Comparison of ENCODE assay signal across 3 cellular contexts in the genomic region with DNA sequence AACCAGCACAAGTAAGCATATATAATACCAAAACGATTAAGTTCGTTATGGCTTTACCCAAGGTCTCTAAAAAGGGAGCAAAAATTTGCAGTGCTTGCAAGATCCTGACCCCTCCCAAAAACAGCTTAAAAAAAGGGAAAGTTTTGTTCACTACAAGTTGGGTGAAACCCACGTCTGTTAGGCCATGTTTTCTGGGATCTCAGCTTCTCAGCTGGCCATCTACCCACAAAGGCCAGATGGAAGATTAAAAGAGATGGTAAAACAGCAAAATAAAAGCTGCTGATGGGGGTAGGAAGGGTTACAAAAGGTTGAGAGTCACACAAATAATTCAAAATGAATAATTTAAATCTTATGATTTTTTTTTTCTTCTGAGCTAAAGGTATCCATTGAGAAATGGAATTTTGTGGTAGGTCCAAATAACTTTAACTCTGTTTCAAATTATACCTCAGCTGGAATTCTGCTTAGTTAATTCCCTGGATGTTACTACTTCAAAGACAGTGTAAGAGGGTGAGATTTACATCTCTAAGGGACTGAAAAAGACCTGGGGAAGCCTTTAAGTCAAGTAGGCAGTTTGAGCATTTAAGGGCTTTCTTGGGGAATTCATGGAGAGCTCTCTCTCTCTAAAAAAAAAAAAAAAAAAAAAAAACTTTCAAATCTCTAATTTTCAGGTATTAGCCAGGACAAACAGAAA.
TF ChIP-seq lines count a peak whose summit lies in the region.

No MANE protein-coding gene starts in this region.

TF ChIP-seq in SK-N-SH, 30 proteins besides CTCF, POLR2A, EP300 and RAD21 (continued from another document):
- TF ChIP-seq, protein P1, sequence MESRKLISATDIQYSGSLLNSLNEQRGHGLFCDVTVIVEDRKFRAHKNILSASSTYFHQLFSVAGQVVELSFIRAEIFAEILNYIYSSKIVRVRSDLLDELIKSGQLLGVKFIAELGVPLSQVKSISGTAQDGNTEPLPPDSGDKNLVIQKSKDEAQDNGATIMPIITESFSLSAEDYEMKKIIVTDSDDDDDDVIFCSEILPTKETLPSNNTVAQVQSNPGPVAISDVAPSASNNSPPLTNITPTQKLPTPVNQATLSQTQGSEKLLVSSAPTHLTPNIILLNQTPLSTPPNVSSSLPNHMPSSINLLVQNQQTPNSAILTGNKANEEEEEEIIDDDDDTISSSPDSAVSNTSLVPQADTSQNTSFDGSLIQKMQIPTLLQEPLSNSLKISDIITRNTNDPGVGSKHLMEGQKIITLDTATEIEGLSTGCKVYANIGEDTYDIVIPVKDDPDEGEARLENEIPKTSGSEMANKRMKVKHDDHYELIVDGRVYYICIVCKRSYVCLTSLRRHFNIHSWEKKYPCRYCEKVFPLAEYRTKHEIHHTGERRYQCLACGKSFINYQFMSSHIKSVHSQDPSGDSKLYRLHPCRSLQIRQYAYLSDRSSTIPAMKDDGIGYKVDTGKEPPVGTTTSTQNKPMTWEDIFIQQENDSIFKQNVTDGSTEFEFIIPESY (IDR thresholded peaks at IDR 0.05; ENCODE audit: borderline replicate concordance, low read depth): no peak
- TF ChIP-seq CHD2 (IDR thresholded peaks at IDR 0.05; ENCODE audit: low read length, partially characterized antibody) (no peak), NFIC (IDR thresholded peaks at IDR 0.05; ENCODE audit: borderline replicate concordance) (no peak), SIN3A (IDR thresholded peaks at IDR 0.05; ENCODE audit: borderline replicate concordance, low read depth, low read length) (no peak), POLR2AphosphoS5 (IDR thresholded peaks at IDR 0.05; ENCODE audit: low read depth, low read length) (no peak), SMC3 (IDR thresholded peaks at IDR 0.05; ENCODE audit: low read depth, low read length) (no peak), GATA2 (CRISPR knock-in tag; IDR thresholded peaks at IDR 0.05) (no peak), JUND (IDR thresholded peaks at IDR 0.05) (no peak), FOSL2 (IDR thresholded peaks at IDR 0.05; ENCODE audit: borderline replicate concordance, low read depth) (no peak), MEF2A (IDR thresholded peaks at IDR 0.05; ENCODE audit: borderline replicate concordance, low read depth) (no peak), RCOR1 (IDR thresholded peaks at IDR 0.05; ENCODE audit: low read length) (no peak), FOXJ3 (CRISPR knock-in tag; IDR thresholded peaks at IDR 0.05) (no peak)

TF ChIP-seq in SK-N-SH treated with all-trans-retinoic acid at 6 μM for 48 hours, 23 proteins besides CTCF, POLR2A, EP300 and RAD21 (continued from another document):
- TF ChIP-seq CSDC2 (CRISPR knock-in tag; IDR thresholded peaks at IDR 0.05) (no peak), ZFP30 (CRISPR knock-in tag; IDR thresholded peaks at IDR 0.05) (no peak), TCF4 (CRISPR knock-in tag; IDR thresholded peaks at IDR 0.05; ENCODE audit: borderline replicate concordance) (no peak), ESRRG (CRISPR knock-in tag; IDR thresholded peaks at IDR 0.05) (no peak)

TF ChIP-seq in WTC11, 78 proteins besides CTCF, POLR2A, EP300 and RAD21 (continued from another document):
- TF ChIP-seq, protein P2, sequence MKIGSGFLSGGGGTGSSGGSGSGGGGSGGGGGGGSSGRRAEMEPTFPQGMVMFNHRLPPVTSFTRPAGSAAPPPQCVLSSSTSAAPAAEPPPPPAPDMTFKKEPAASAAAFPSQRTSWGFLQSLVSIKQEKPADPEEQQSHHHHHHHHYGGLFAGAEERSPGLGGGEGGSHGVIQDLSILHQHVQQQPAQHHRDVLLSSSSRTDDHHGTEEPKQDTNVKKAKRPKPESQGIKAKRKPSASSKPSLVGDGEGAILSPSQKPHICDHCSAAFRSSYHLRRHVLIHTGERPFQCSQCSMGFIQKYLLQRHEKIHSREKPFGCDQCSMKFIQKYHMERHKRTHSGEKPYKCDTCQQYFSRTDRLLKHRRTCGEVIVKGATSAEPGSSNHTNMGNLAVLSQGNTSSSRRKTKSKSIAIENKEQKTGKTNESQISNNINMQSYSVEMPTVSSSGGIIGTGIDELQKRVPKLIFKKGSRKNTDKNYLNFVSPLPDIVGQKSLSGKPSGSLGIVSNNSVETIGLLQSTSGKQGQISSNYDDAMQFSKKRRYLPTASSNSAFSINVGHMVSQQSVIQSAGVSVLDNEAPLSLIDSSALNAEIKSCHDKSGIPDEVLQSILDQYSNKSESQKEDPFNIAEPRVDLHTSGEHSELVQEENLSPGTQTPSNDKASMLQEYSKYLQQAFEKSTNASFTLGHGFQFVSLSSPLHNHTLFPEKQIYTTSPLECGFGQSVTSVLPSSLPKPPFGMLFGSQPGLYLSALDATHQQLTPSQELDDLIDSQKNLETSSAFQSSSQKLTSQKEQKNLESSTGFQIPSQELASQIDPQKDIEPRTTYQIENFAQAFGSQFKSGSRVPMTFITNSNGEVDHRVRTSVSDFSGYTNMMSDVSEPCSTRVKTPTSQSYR (CRISPR knock-in tag; IDR thresholded peaks at IDR 0.05): no peak
- TF ChIP-seq MXD4 (CRISPR knock-in tag; IDR thresholded peaks at IDR 0.05; ENCODE audit: borderline replicate concordance): no peak
- no peak for TF ChIP-seq RORB (CRISPR knock-in tag; IDR thresholded peaks at IDR 0.05)
- TF ChIP-seq, protein P3, sequence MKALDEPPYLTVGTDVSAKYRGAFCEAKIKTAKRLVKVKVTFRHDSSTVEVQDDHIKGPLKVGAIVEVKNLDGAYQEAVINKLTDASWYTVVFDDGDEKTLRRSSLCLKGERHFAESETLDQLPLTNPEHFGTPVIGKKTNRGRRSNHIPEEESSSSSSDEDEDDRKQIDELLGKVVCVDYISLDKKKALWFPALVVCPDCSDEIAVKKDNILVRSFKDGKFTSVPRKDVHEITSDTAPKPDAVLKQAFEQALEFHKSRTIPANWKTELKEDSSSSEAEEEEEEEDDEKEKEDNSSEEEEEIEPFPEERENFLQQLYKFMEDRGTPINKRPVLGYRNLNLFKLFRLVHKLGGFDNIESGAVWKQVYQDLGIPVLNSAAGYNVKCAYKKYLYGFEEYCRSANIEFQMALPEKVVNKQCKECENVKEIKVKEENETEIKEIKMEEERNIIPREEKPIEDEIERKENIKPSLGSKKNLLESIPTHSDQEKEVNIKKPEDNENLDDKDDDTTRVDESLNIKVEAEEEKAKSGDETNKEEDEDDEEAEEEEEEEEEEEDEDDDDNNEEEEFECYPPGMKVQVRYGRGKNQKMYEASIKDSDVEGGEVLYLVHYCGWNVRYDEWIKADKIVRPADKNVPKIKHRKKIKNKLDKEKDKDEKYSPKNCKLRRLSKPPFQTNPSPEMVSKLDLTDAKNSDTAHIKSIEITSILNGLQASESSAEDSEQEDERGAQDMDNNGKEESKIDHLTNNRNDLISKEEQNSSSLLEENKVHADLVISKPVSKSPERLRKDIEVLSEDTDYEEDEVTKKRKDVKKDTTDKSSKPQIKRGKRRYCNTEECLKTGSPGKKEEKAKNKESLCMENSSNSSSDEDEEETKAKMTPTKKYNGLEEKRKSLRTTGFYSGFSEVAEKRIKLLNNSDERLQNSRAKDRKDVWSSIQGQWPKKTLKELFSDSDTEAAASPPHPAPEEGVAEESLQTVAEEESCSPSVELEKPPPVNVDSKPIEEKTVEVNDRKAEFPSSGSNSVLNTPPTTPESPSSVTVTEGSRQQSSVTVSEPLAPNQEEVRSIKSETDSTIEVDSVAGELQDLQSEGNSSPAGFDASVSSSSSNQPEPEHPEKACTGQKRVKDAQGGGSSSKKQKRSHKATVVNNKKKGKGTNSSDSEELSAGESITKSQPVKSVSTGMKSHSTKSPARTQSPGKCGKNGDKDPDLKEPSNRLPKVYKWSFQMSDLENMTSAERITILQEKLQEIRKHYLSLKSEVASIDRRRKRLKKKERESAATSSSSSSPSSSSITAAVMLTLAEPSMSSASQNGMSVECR (CRISPR knock-in tag; IDR thresholded peaks at IDR 0.05; ENCODE audit: borderline replicate concordance): no peak
- TF ChIP-seq, protein P4, sequence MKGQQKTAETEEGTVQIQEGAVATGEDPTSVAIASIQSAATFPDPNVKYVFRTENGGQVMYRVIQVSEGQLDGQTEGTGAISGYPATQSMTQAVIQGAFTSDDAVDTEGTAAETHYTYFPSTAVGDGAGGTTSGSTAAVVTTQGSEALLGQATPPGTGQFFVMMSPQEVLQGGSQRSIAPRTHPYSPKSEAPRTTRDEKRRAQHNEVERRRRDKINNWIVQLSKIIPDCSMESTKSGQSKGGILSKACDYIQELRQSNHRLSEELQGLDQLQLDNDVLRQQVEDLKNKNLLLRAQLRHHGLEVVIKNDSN (CRISPR knock-in tag; IDR thresholded peaks at IDR 0.05): no peak
- TF ChIP-seq, protein P5, sequence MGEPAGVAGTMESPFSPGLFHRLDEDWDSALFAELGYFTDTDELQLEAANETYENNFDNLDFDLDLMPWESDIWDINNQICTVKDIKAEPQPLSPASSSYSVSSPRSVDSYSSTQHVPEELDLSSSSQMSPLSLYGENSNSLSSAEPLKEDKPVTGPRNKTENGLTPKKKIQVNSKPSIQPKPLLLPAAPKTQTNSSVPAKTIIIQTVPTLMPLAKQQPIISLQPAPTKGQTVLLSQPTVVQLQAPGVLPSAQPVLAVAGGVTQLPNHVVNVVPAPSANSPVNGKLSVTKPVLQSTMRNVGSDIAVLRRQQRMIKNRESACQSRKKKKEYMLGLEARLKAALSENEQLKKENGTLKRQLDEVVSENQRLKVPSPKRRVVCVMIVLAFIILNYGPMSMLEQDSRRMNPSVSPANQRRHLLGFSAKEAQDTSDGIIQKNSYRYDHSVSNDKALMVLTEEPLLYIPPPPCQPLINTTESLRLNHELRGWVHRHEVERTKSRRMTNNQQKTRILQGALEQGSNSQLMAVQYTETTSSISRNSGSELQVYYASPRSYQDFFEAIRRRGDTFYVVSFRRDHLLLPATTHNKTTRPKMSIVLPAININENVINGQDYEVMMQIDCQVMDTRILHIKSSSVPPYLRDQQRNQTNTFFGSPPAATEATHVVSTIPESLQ (CRISPR knock-in tag; IDR thresholded peaks at IDR 0.05): no peak
- no peak for TF ChIP-seq ZNF396 (CRISPR knock-in tag; IDR thresholded peaks at IDR 0.05; ENCODE audit: borderline replicate concordance)
- no peak for TF ChIP-seq CBFB (CRISPR knock-in tag; IDR thresholded peaks at IDR 0.05; ENCODE audit: low read depth)
- no peak for TF ChIP-seq JUN (CRISPR knock-in tag; IDR thresholded peaks at IDR 0.05)
- TF ChIP-seq, protein P6, sequence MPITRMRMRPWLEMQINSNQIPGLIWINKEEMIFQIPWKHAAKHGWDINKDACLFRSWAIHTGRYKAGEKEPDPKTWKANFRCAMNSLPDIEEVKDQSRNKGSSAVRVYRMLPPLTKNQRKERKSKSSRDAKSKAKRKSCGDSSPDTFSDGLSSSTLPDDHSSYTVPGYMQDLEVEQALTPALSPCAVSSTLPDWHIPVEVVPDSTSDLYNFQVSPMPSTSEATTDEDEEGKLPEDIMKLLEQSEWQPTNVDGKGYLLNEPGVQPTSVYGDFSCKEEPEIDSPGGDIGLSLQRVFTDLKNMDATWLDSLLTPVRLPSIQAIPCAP (CRISPR knock-in tag; IDR thresholded peaks at IDR 0.05): no peak
- no peak for TF ChIP-seq ZNF263 (CRISPR knock-in tag; IDR thresholded peaks at IDR 0.05; ENCODE audit: low read depth)
- no peak for TF ChIP-seq ZNF423 (CRISPR knock-in tag; IDR thresholded peaks at IDR 0.05)
